1 cellular context compared by ENCODE assay signal in the genomic region with DNA sequence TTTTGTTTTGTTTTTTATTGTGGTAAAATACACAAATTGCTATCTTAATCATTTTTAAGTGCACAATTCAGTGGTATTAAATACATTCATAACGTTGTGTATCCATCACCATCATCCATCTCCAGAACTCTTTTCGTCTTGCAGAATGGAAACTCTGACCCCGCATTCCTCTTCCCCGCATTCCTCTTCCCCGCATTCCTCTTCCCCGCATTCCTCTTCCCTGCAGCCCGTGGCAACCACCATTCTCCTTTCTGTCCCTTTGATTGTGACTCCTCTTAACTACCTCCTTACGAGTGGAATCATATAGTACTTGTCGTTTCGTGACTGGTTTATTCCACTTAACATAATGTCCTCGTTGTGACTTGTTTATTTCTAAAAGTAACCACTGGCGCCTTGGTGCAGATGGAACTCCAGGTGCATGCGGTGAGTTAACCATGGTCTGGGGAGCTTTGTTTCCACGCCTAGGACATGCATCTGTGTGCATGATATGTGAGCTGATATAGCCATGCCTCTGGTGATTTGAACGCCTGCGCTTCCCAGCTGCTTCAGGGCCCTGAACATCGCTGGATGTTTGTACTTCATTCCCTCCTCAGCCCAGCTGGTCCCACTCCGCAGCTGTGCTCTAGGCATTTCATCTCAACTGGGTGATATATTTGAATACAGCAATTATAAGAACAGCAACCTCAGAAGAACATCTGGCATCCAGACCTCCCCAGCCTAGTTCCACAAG. TPM values are rescaled to one million over a fixed set of nuclear protein-coding genes. Genes with fewer than 3 reads are reported as not detected.
"Had no signal": no experiment of that assay in that cellular context is flagged by ENCODE, and none has a peak within 500 bp of the region (broad histone marks: within the 10 kb centered on the region; RNA-seq: fewer than 3 reads in every experiment).

No MANE protein-coding gene starts in this region.

RNA-seq across cellular contexts. Expression of a gene that starts 7.7 kb away (rescaled TPM):
- total RNA-seq: occipital lobe had no signal
